17 cellular contexts compared by ENCODE assay signal in genomic region chr17:4513113-4514032, GRCh38. TPM values are rescaled to one million over a fixed set of nuclear protein-coding genes. Genes with fewer than 3 reads are reported as not detected.
DNase-seq lines count a peak whose midpoint lies in the region; TF ChIP-seq lines count a peak whose summit lies in the region.
"Had no signal": no experiment of that assay in that cellular context is flagged by ENCODE, and none has a peak within 500 bp of the region (broad histone marks: within the 10 kb centered on the region; RNA-seq: fewer than 3 reads in every experiment).

No MANE protein-coding gene starts in this region.

- no peaks in the 10 kb centered on the region for H4K20me1 ChIP-seq in smooth muscle cell (ENCODE audit: low read depth)

- H3K36me3 ChIP-seq in ascending aorta (no peaks in the 10 kb centered on the region), smooth muscle cell (ENCODE audit: low read depth) (no peaks in the 10 kb centered on the region)

- no peak overlapping the region for H3K9ac ChIP-seq in smooth muscle cell (ENCODE audit: low read depth)

- H3K4me1 ChIP-seq in ascending aorta (peaks cover 10 to 20% of the 10 kb centered on the region in 2 donors), smooth muscle cell (ENCODE audit: low read depth) (peaks cover 14% of the 10 kb centered on the region)

- H3F3A ChIP-seq in smooth muscle cell (ENCODE audit: low read depth), result no peaks in the 10 kb centered on the region

- POLR2A ChIA-PET in HEK293T (lab: Yijun Ruan, JAX), result interaction anchor here (1.1 kb wide), 1 partner anchor 13 kb away, joined by 3 read pairs; no protein-coding TSS in a partner anchor

- intact Hi-C loops in ascending aorta (cut with DNase I), result no loop called here

- H3K9me3 ChIP-seq in ascending aorta (no peaks in the 10 kb centered on the region), smooth muscle cell (replicated peaks; ENCODE audit: low read depth) (no peaks in the 10 kb centered on the region)

- WGBS in smooth muscle cell (ENCODE audit: low lambda C conversion rate), result 73% methylated on average over 24 of the region's 24 CpGs

- H3K27ac ChIP-seq in ascending aorta (peak overlapping the region; percentile 53 to 73), smooth muscle cell (ENCODE audit: low read depth) (peak overlapping the region; percentile 53)
- H3K27ac ChIP-seq: SK-N-MC had no signal

- H3K4me2 ChIP-seq in smooth muscle cell, result no peak overlapping the region

- DNase-seq in ELF-1 (ENCODE audit: low read depth, low spot score) (peak; percentile 74), ascending aorta (ENCODE audit: low spot score in 2 of 2) (no peak), left kidney (ENCODE audit: low read depth, low spot score) (peak; percentile 74), smooth muscle cell (lab: John Stamatoyannopoulos, UW; ENCODE audit: unreplicated experiment) (no peak), UCSD-AML1 (lab: John Stamatoyannopoulos, UW; ENCODE audit: unreplicated experiment) (no peak), DMS 273 (lab: John Stamatoyannopoulos, UW; ENCODE audit: unreplicated experiment) (no peak), HEK293T (ENCODE audit: extremely low spot score) (no peak)
- no peak for DNase-seq in activated naive CD4-positive, alpha-beta T cell treated with anti-CD3 and anti-CD28 coated beads, Interleukin-2, amount 50 U/mL, for 16 hours
- DNase-seq: activated CD4-positive, alpha-beta T cell treated with anti-CD3 and anti-CD28 coated beads, Interleukin-2, amount 10 ng/mL, durations not matched to agents 7 days and 5 days; activated naive CD4-positive, alpha-beta T cell treated with anti-CD3 and anti-CD28 coated beads, Interleukin-2, amount 10 ng/mL, durations not matched to agents 7 days and 5 days; GDM1; left colon; naive B cell; NCI-H2029; NCI-H510A treated with DMSO at 0.1 percent for 48 hours had no signal

- no peaks in the 10 kb centered on the region for H3K79me2 ChIP-seq in smooth muscle cell (ENCODE audit: low read depth)

- CTCF ChIA-PET in HEK293T (lab: Yijun Ruan, JAX), result no interaction called here

- H3K4me3 ChIP-seq in ascending aorta, result no peak overlapping the region
- H3K4me3 ChIP-seq in smooth muscle cell, result no peak overlapping the region
- H3K4me3 ChIP-seq: SK-N-MC had no signal

- TF ChIP-seq CTCF in ascending aorta (IDR thresholded peaks at IDR 0.05), result no peak
- TF ChIP-seq CTCF in smooth muscle cell (IDR thresholded peaks at IDR 0.05; ENCODE audit: borderline replicate concordance, insufficient read depth, poor library complexity, severe bottlenecking), result no peak

- no peaks in the 10 kb centered on the region for H3K27me3 ChIP-seq in ascending aorta
- no peaks in the 10 kb centered on the region for H3K27me3 ChIP-seq in smooth muscle cell (ENCODE audit: low read depth)

- H2AFZ ChIP-seq in smooth muscle cell (ENCODE audit: low read depth), result no peak overlapping the region

TF ChIP-seq in HEK293T, 16 proteins besides CTCF, POLR2A, EP300 and RAD21:
- TF ChIP-seq LEF1 (IDR thresholded peaks at IDR 0.05; ENCODE audit: borderline replicate concordance) (no peak), FOXM1 (IDR thresholded peaks at IDR 0.05; ENCODE audit: borderline replicate concordance) (no peak), NFRKB (IDR thresholded peaks at IDR 0.05) (no peak), BHLHE40 (IDR thresholded peaks at IDR 0.05; ENCODE audit: borderline replicate concordance) (no peak), ZNF384 (IDR thresholded peaks at IDR 0.05) (no peak), TARDBP (IDR thresholded peaks at IDR 0.05) (no peak), PKNOX1 (IDR thresholded peaks at IDR 0.05) (no peak), L3MBTL2 (conservative IDR thresholded peaks at IDR 0.05) (no peak), CTBP1 (IDR thresholded peaks at IDR 0.05; ENCODE audit: borderline replicate concordance) (no peak), FOXA1 (IDR thresholded peaks at IDR 0.05) (no peak), HDGF (IDR thresholded peaks at IDR 0.05; ENCODE audit: borderline replicate concordance) (no peak), FOXK2 (IDR thresholded peaks at IDR 0.05) (no peak), SUZ12 (IDR thresholded peaks at IDR 0.05) (no peak), SP1 (IDR thresholded peaks at IDR 0.05) (no peak), ARNT (IDR thresholded peaks at IDR 0.05) (no peak), ELF4 (IDR thresholded peaks at IDR 0.05) (no peak)
TF ChIP-seq in HEK293T: peak in this region for 0.

RNA-seq across cellular contexts. Expression of gene SPNS2, which starts 14.7 kb away (rescaled TPM):
- 107 TPM for total RNA-seq in ascending aorta
- 15.9 and 16.5 TPM in 2 replicates for total RNA-seq in smooth muscle cell
- 5.1 and 44.1 TPM in 2 replicates for polyA plus RNA-seq in smooth muscle cell

RNA-seq across cellular contexts. Expression of gene MYBBP1A, which starts 41.8 kb away (rescaled TPM):
- total RNA-seq in ascending aorta (94.5 TPM), smooth muscle cell (14.3 and 18.1 TPM in 2 replicates)
- 28.1 and 33.5 TPM in 2 replicates for polyA plus RNA-seq in smooth muscle cell

RNA-seq across cellular contexts. Expression of gene GGT6, which starts 47.0 kb away (rescaled TPM):
- not detected for total RNA-seq in ascending aorta
- 0.27 and 0.76 TPM in 2 replicates for total RNA-seq in smooth muscle cell
- polyA plus RNA-seq in smooth muscle cell, result not detected in 2 replicates
- total RNA-seq: activated CD4-positive, alpha-beta T cell treated with anti-CD3 and anti-CD28 coated beads, Interleukin-2, amount 10 ng/mL, durations not matched to agents 7 days and 5 days; pulmonary artery endothelial cell had no signal

Comparison
In these comparisons a context has a peak if more than half of its experiments do, and no peak if none do; other contexts are left out.
1. DNase-seq: peak in ELF-1 (single experiment) and left kidney (single experiment); none in ascending aorta (0 of 2), smooth muscle cell (single experiment), UCSD-AML1 (single experiment), DMS 273 (single experiment), HEK293T (single experiment) and activated naive CD4-positive, alpha-beta T cell treated with anti-CD3 and anti-CD28 coated beads, Interleukin-2, amount 50 U/mL, for 16 hours (single experiment).